ENCODE assay signal across 20 cellular contexts in the genomic region with DNA sequence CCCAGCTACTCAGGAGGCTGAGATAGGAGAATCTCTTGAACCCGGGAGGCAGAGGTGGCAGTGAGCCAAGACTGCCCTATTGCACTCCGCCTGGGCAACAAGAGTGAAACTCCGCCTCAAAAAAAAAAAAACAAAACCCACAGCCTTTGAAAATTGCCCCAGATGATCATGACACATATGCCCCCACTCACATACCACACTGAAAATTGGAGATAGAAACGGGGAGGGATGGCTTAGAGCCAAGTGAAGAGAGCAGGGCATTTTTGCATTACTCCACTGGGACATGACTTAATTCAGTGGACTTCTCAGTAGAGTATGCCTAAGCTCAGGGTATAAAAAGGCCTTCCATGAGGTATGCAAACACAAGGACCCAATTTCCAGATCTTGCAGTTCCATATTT.
DNase-seq lines count a peak whose midpoint lies in the region; TF ChIP-seq lines count a peak whose summit lies in the region.
"Had no signal": no experiment of that assay in that cellular context is flagged by ENCODE, and none has a peak within 500 bp of the region (broad histone marks: within the 10 kb centered on the region; RNA-seq: fewer than 3 reads in every experiment).

No MANE protein-coding gene starts in this region.

- no peaks in the 10 kb centered on the region for H3K27me3 ChIP-seq in tibial nerve
- H3K27me3 ChIP-seq: BE2C, Peyer's patch had no signal

- TF ChIP-seq POLR2A in tibial nerve (IDR thresholded peaks at IDR 0.05): no peak

- no peaks in the 10 kb centered on the region for H3K9me3 ChIP-seq in tibial nerve
- H3K9me3 ChIP-seq: BE2C, Peyer's patch had no signal

- H3K4me1 ChIP-seq in tibial nerve: no peaks in the 10 kb centered on the region
- H3K4me1 ChIP-seq: BE2C had no signal

- no peak for TF ChIP-seq CTCF in fibroblast of pulmonary artery (IDR thresholded peaks at IDR 0.05; ENCODE audit: low read length, missing control alignments)
- TF ChIP-seq CTCF in tibial nerve (IDR thresholded peaks at IDR 0.05): no peak

- H3K4me3 ChIP-seq in fibroblast of pulmonary artery (replicated peaks; ENCODE audit: low read depth, low read length) (no peak overlapping the region), tibial nerve (no peak overlapping the region)
- H3K4me3 ChIP-seq: K562, Peyer's patch had no signal

- H3K27ac ChIP-seq in tibial nerve: no peak overlapping the region
- H3K27ac ChIP-seq: Peyer's patch had no signal

- no peaks in the 10 kb centered on the region for H3K36me3 ChIP-seq in tibial nerve
- H3K36me3 ChIP-seq: BE2C, Peyer's patch had no signal

- 60 to 69% methylated on average over 4 of the region's 4 CpGs for WGBS in tibial nerve, 2 donors

- TF ChIP-seq EP300 in tibial nerve (IDR thresholded peaks at IDR 0.05): no peak

- peak; percentile 35 for DNase-seq in EL
- peak; percentile 27 for DNase-seq in HT1080 (ENCODE audit: low read depth)
- DNase-seq in RPMI8226: peak; percentile 55
- DNase-seq in fibroblast of pulmonary artery (ENCODE audit: low read depth): peak; percentile 19
- DNase-seq in tibial nerve (ENCODE audit: low spot score in 2 of 2): no peak
- no peak for DNase-seq in activated T-cell treated with anti-CD3 and anti-CD28 coated beads, Interleukin-2, amount 50 U/mL, for 1 hour
- DNase-seq in NCI-H2081 (lab: John Stamatoyannopoulos, UW): no peak
- DNase-seq: BE2C; DMS79 treated with DMSO at 0.1 percent for 48 hours; H9; HFFc6; NCI-H1417 treated with DMSO at 0.1 percent for 48 hours; NCI-H187; NCI-H2107; NCI-H510A; NCI-H774; NK-92 treated with Interleukin-12 subunit alpha and Interleukin-12 subunit beta, amount 100 ng/mL, for 24 hours; Peyer's patch; Right ventricle myocardium superior had no signal

Comparison
In these comparisons a context has a peak if more than half of its experiments do, and no peak if none do; other contexts are left out.
1. DNase-seq: peak in EL (single experiment), HT1080 (single experiment), RPMI8226 (single experiment) and fibroblast of pulmonary artery (single experiment); none in tibial nerve (0 of 2), activated T-cell treated with anti-CD3 and anti-CD28 coated beads, Interleukin-2, amount 50 U/mL, for 1 hour (single experiment) and NCI-H2081 (0 of 2).